Comparison of ENCODE assay signal across 20 cellular contexts in the genomic region with DNA sequence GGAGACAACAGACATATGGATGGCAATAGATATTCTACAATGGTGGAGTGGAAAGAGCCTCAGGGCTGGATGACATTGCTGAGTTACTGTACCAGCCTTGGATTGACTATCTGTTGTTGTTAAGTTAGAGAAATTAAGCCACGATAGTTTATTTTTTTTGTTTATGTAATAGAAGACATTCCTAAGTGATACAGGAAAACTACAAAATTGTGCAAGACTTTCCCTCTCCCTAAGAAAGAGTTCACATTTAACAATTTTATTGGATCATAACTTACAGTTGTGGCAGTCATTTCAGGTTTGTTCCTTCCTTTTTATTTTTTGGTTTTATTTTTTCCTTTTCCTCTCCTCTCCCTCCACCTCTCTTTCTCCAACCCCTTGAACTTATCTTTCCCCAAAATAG.
"Had no signal": no experiment of that assay in that cellular context is flagged by ENCODE, and none has a peak within 500 bp of the region (broad histone marks: within the 10 kb centered on the region; RNA-seq: fewer than 3 reads in every experiment).

No MANE protein-coding gene starts in this region.

- ATAC-seq: activated CD4-positive, alpha-beta T cell treated with anti-CD3 and anti-CD28 coated beads for 36 hours; activated CD8-positive, alpha-beta memory T cell treated with anti-CD3 and anti-CD28 coated beads, Interleukin-2, amount 10 ng/mL, durations not matched to agents 7 days and 5 days; activated CD8-positive, alpha-beta T cell treated with anti-CD3 and anti-CD28 coated beads, Interleukin-2, amount 10 ng/mL, durations not matched to agents 7 days and 5 days; activated naive CD8-positive, alpha-beta T cell treated with anti-CD3 and anti-CD28 coated beads, Interleukin-2, amount 50 U/mL, for 24 hours; left lung; lower lobe of right lung; natural killer cell; right cardiac atrium; stimulated activated naive CD8-positive, alpha-beta T cell treated with anti-CD3 and anti-CD28 coated beads, Interleukin-15, Interleukin-2, amounts not matched to agents 100 U/mL and 50 U/mL, for 24 hours had no signal

- H3K9ac ChIP-seq: neural progenitor cell had no signal

- DNase-seq: activated CD4-positive, alpha-beta T cell treated with anti-CD3 and anti-CD28 coated beads for 36 hours; activated CD4-positive, CD25-positive, alpha-beta regulatory T cell; activated CD8-positive, alpha-beta memory T cell treated with anti-CD3 and anti-CD28 coated beads, Interleukin-2, amount 10 ng/mL, durations not matched to agents 7 days and 5 days; activated CD8-positive, alpha-beta T cell treated with anti-CD3 and anti-CD28 coated beads, Interleukin-2, amount 10 ng/mL, durations not matched to agents 7 days and 5 days; activated naive CD8-positive, alpha-beta T cell treated with anti-CD3 and anti-CD28 coated beads, Interleukin-2, amount 50 U/mL, for 24 hours; activated T-cell treated with anti-CD3 and anti-CD28 coated beads, Interleukin-2, amount 50 U/mL, for 48 hours; anterior cingulate cortex; effector CD8-positive, alpha-beta T cell; left lung; lower lobe of right lung; natural killer cell; right cardiac atrium; stimulated activated CD4-positive, alpha-beta T cell treated with anti-CD3 and anti-CD28 coated beads, Interleukin-4, amount 100 ng/mL, for 1 hour; stimulated activated naive CD8-positive, alpha-beta T cell treated with anti-CD3 and anti-CD28 coated beads, Interleukin-15, Interleukin-2, amounts not matched to agents 100 U/mL and 50 U/mL, for 24 hours; testis; transverse colon had no signal

- H3K36me3 ChIP-seq: left lung, lower lobe of right lung, neural progenitor cell, transverse colon had no signal

- H2AFZ ChIP-seq: neural progenitor cell had no signal

- H3K4me3 ChIP-seq: left lung, lower lobe of right lung, neural progenitor cell, testis, transverse colon had no signal

- H3K27me3 ChIP-seq: left lung, neural progenitor cell, testis, transverse colon had no signal

- H3K27ac ChIP-seq: epithelial cell of prostate, left lung, lower lobe of right lung, neural progenitor cell, testis, transverse colon had no signal

- H3K4me2 ChIP-seq: neural progenitor cell had no signal

- H3K4me1 ChIP-seq: left lung, neural progenitor cell, testis had no signal

- H3K9me3 ChIP-seq: left lung, lower lobe of right lung, testis, transverse colon had no signal

- FAIRE-seq: frontal cortex, islet of Langerhans had no signal
